In genomic region chr3:56682458-56683121, GRCh38 we compare ENCODE assay signal across 1 cellular context.
TF ChIP-seq lines count a peak whose summit lies in the region.

No MANE protein-coding gene starts in this region.

TF ChIP-seq in HEK293, 187 proteins besides CTCF, POLR2A, EP300 and RAD21 (continued from another document and continues in another):
- TF ChIP-seq ZNF138 (tag by site-specific recombination; IDR thresholded peaks at IDR 0.05; ENCODE audit: borderline replicate concordance) (no peak), ZNF518A (tag by site-specific recombination; conservative IDR thresholded peaks at IDR 0.05; ENCODE audit: low read depth) (no peak), ZBTB21 (tag by site-specific recombination; IDR thresholded peaks at IDR 0.05) (no peak), IKZF3 (tag by site-specific recombination; IDR thresholded peaks at IDR 0.05) (no peak), ZNF548 (tag by site-specific recombination; IDR thresholded peaks at IDR 0.05) (no peak), ZNF362 (tag by site-specific recombination; IDR thresholded peaks at IDR 0.05) (no peak), ZNF19 (tag by site-specific recombination; IDR thresholded peaks at IDR 0.05; ENCODE audit: low read depth) (no peak), PRDM2 (tag by site-specific recombination; IDR thresholded peaks at IDR 0.05; ENCODE audit: borderline replicate concordance) (no peak), ZFP37 (tag by site-specific recombination; IDR thresholded peaks at IDR 0.05) (no peak), BCL11B (tag by site-specific recombination; IDR thresholded peaks at IDR 0.05; ENCODE audit: low read depth) (no peak), ZNF837 (tag by site-specific recombination; IDR thresholded peaks at IDR 0.05) (no peak), ZNF26 (tag by site-specific recombination; IDR thresholded peaks at IDR 0.05) (no peak), SCRT2 (tag by site-specific recombination; IDR thresholded peaks at IDR 0.05) (no peak), ZBTB20 (tag by site-specific recombination; IDR thresholded peaks at IDR 0.05) (peak; percentile 23; the same call in 1 of the 2 replicates), ZBTB48 (tag by site-specific recombination; IDR thresholded peaks at IDR 0.05) (no peak), KLF16 (tag by site-specific recombination; IDR thresholded peaks at IDR 0.05) (peak; percentile 41; the same call in 1 of the 2 replicates), HOXD13 (CRISPR knock-in tag; IDR thresholded peaks at IDR 0.05; ENCODE audit: borderline replicate concordance) (no peak), TRIM28 (IDR thresholded peaks at IDR 0.05; ENCODE audit: borderline replicate concordance, low read length) (no peak), ZSCAN16 (tag by site-specific recombination; IDR thresholded peaks at IDR 0.05) (no peak), ZNF140 (tag by site-specific recombination; IDR thresholded peaks at IDR 0.05) (no peak), GFI1B (tag by site-specific recombination; IDR thresholded peaks at IDR 0.05) (no peak; the same call in 1 of the 2 replicates), ZNF426 (tag by site-specific recombination; IDR thresholded peaks at IDR 0.05) (no peak), ZNF501 (tag by site-specific recombination; IDR thresholded peaks at IDR 0.05) (no peak), ZNF433 (tag by site-specific recombination; IDR thresholded peaks at IDR 0.05; ENCODE audit: low read depth) (no peak), ZNF843 (tag by site-specific recombination; IDR thresholded peaks at IDR 0.05) (no peak), MZF1 (tag by site-specific recombination; IDR thresholded peaks at IDR 0.05; ENCODE audit: borderline replicate concordance) (no peak), HOXC10 (CRISPR knock-in tag; IDR thresholded peaks at IDR 0.05) (no peak), ZNF664 (tag by site-specific recombination; IDR thresholded peaks at IDR 0.05) (no peak), SETDB1 (IDR thresholded peaks at IDR 0.05; ENCODE audit: insufficient read length, low read length) (no peak), ZNF660 (tag by site-specific recombination; IDR thresholded peaks at IDR 0.05) (no peak), ZNF596 (tag by site-specific recombination; IDR thresholded peaks at IDR 0.05) (no peak), SP7 (tag by site-specific recombination; IDR thresholded peaks at IDR 0.05) (no peak), ZNF133 (tag by site-specific recombination; IDR thresholded peaks at IDR 0.05) (no peak), KLF17 (tag by site-specific recombination; IDR thresholded peaks at IDR 0.05) (no peak), ZNF274 (IDR thresholded peaks at IDR 0.05; ENCODE audit: low read length) (no peak), ZNF274 (tag by site-specific recombination; IDR thresholded peaks at IDR 0.05; ENCODE audit: borderline replicate concordance) (no peak), TSHZ1 (tag by site-specific recombination; IDR thresholded peaks at IDR 0.05; ENCODE audit: borderline replicate concordance) (0 out of 2 replicates have a peak, but pooled peaks have one; percentile 13), ZNF404 (tag by site-specific recombination; IDR thresholded peaks at IDR 0.05) (no peak), FEZF1 (tag by site-specific recombination; IDR thresholded peaks at IDR 0.05) (no peak), GLI2 (tag by site-specific recombination; IDR thresholded peaks at IDR 0.05; ENCODE audit: borderline replicate concordance, low read depth) (no peak), YY1 (tag by site-specific recombination; IDR thresholded peaks at IDR 0.05) (peak; percentile 89), ZNF302 (tag by site-specific recombination; IDR thresholded peaks at IDR 0.05; ENCODE audit: low read depth) (no peak), ZNF529 (tag by site-specific recombination; IDR thresholded peaks at IDR 0.05; ENCODE audit: insufficient replicate concordance) (no peak), YY2 (tag by site-specific recombination; IDR thresholded peaks at IDR 0.05) (peak; percentile 74), ZNF10 (tag by site-specific recombination; IDR thresholded peaks at IDR 0.05) (no peak), OVOL3 (tag by site-specific recombination; IDR thresholded peaks at IDR 0.05) (no peak), PATZ1 (tag by site-specific recombination; IDR thresholded peaks at IDR 0.05) (0 out of 2 replicates have a peak, but pooled peaks have one; percentile 19)
